Comparison of ENCODE assay signal across 9 cellular contexts in genomic region chr14:65281991-65282908, GRCh38.
DNase-seq lines count a peak whose midpoint lies in the region; ATAC-seq lines count a peak whose summit lies in the region.
"Had no signal": no experiment of that assay in that cellular context is flagged by ENCODE, and none has a peak within 500 bp of the region (broad histone marks: within the 10 kb centered on the region; RNA-seq: fewer than 3 reads in every experiment).

No MANE protein-coding gene starts in this region.

- no peaks in the 10 kb centered on the region for H3K9me3 Mint-ChIP-seq in activated CD4-positive, alpha-beta T cell treated with anti-CD3 and anti-CD28 coated beads, Interleukin-2, amount 10 ng/mL, durations not matched to agents 24 days and 14 days

- intact Hi-C loops in activated CD4-positive, alpha-beta T cell treated with anti-CD3 and anti-CD28 coated beads, Interleukin-2, amount 10 ng/mL, durations not matched to agents 24 days and 14 days (cut with micrococcal nuclease), result no loop called here

- peak overlapping the region; percentile 92 for H3K27ac Mint-ChIP-seq in activated CD4-positive, alpha-beta T cell treated with anti-CD3 and anti-CD28 coated beads, Interleukin-2, amount 10 ng/mL, durations not matched to agents 24 days and 14 days

- H3K27me3 Mint-ChIP-seq in activated CD4-positive, alpha-beta T cell treated with anti-CD3 and anti-CD28 coated beads, Interleukin-2, amount 10 ng/mL, durations not matched to agents 24 days and 14 days, result no peaks in the 10 kb centered on the region

- peaks cover 35% of the 10 kb centered on the region for H3K4me1 Mint-ChIP-seq in activated CD4-positive, alpha-beta T cell treated with anti-CD3 and anti-CD28 coated beads, Interleukin-2, amount 10 ng/mL, durations not matched to agents 24 days and 14 days

- peak overlapping the region; percentile 80 for H3K4me3 Mint-ChIP-seq in activated CD4-positive, alpha-beta T cell treated with anti-CD3 and anti-CD28 coated beads, Interleukin-2, amount 10 ng/mL, durations not matched to agents 24 days and 14 days

- DNase-seq in activated CD4-positive, alpha-beta T cell treated with anti-CD3 and anti-CD28 coated beads, Interleukin-2, amount 10 ng/mL, durations not matched to agents 24 days and 14 days, result peak; percentile 80
- DNase-seq in activated CD4-positive, alpha-beta T cell treated with anti-CD3 and anti-CD28 coated beads, Interleukin-2, amount 50 U/mL, for 1 hour, result no peak
- peak; percentile 35 for DNase-seq in SW480 (ENCODE audit: low spot score)
- peak; percentile 83 for DNase-seq in fibroblast of peridontal ligament (ENCODE audit: extremely low read depth)
- DNase-seq in nucleus accumbens (lab: John Stamatoyannopoulos, UW), result peak in 55 of 56 donors; percentile 12 to 94 (median 78)
- DNase-seq: upper lobe of left lung had no signal

- ATAC-seq in HG02610 (IDR thresholded peaks at IDR 0.05; ENCODE audit: unreplicated experiment) (no peak), HG02970 (IDR thresholded peaks at IDR 0.05; ENCODE audit: low FRiP score, unreplicated experiment) (no peak), GM21381 (IDR thresholded peaks at IDR 0.05; ENCODE audit: unreplicated experiment) (no peak)

- H3K36me3 Mint-ChIP-seq in activated CD4-positive, alpha-beta T cell treated with anti-CD3 and anti-CD28 coated beads, Interleukin-2, amount 10 ng/mL, durations not matched to agents 24 days and 14 days (ENCODE audit: low read depth), result peaks cover 2% of the 10 kb centered on the region
